Comparison of ENCODE assay signal across 19 cellular contexts in genomic region chr14:95406756-95407155, GRCh38.
A peak's percentile ranks its signal among the peaks of the same experiment; 100 is the strongest.
DNase-seq lines count a peak whose midpoint lies in the region; ATAC-seq and TF ChIP-seq lines count a peak whose summit lies in the region.
"Had no signal": no experiment of that assay in that cellular context is flagged by ENCODE, and none has a peak within 500 bp of the region (broad histone marks: within the 10 kb centered on the region; RNA-seq: fewer than 3 reads in every experiment).

No MANE protein-coding gene starts in this region.

- TF ChIP-seq EP300 in SK-N-SH (IDR thresholded peaks at IDR 0.05; ENCODE audit: borderline replicate concordance in 1 of 2, low read depth in 1 of 2, low read length in 1 of 2), result no peak

- peaks cover 10% of the 10 kb centered on the region for H3K36me3 Mint-ChIP-seq in memory B cell
- H3K36me3 Mint-ChIP-seq in T-helper 2 cell treated with Interferon-gamma antibody and Interleukin-4, amounts not matched to agents 5 μg/mL and 100 μg/mL, for 36 hours (ENCODE audit: low read depth), result peaks cover 4% of the 10 kb centered on the region

- no peak overlapping the region for H2AFZ ChIP-seq in SK-N-SH (ENCODE audit: low read depth)
- H2AFZ ChIP-seq: GM23248 had no signal

- no peak for ATAC-seq in SK-N-SH treated with all-trans-retinoic acid at 6 μM for 48 hours
- no peak for ATAC-seq in memory B cell (ENCODE audit: low read depth)
- ATAC-seq: A549 had no signal

- H3K27me3 ChIP-seq in SK-N-SH (ENCODE audit: insufficient read depth) (no peaks in the 10 kb centered on the region), spleen (replicated peaks in 1 of 7) (no peaks in the 10 kb centered on the region), uterus (no peaks in the 10 kb centered on the region)

- no peaks in the 10 kb centered on the region for H3K27me3 Mint-ChIP-seq in memory B cell
- no peaks in the 10 kb centered on the region for H3K27me3 Mint-ChIP-seq in T-helper 2 cell treated with Interferon-gamma antibody and Interleukin-4, amounts not matched to agents 5 μg/mL and 100 μg/mL, for 36 hours (ENCODE audit: low read depth)
- H3K27me3 Mint-ChIP-seq: CD4-positive, alpha-beta T cell had no signal

- DNase-seq in SK-N-SH (no peak), memory B cell (ENCODE audit: low spot score in 2 of 2) (no peak), spleen (peak; percentile 4), uterus (peak; percentile 34 to 62), HuH-7 (ENCODE audit: low spot score) (no peak), D341Med (ENCODE audit: low spot score) (no peak)
- DNase-seq in T-helper 2 cell treated with Interferon-gamma antibody and Interleukin-4, amounts not matched to agents 5 μg/mL and 100 μg/mL, for 36 hours (ENCODE audit: low spot score), result no peak
- DNase-seq: AML-193; Caco-2; CD4-positive, alpha-beta T cell; DMS153; DMS79; GDM1; GM23248; HCEC 1CT had no signal

- TF ChIP-seq CTCF in SK-N-SH (IDR thresholded peaks at IDR 0.05) (no peak), spleen (IDR thresholded peaks at IDR 0.05 in 8 of 11, conservative IDR thresholded peaks at IDR 0.05 in 3 of 11) (no peak), uterus (IDR thresholded peaks at IDR 0.05) (no peak)

- CTCF ChIA-PET in SK-N-SH (lab: Yijun Ruan, JAX), result interaction anchor here (0.6 to 1.4 kb wide), 3 partner anchors 36 to 87 kb away, joined by 3 to 5 read pairs (median 4); partner anchors contain the start of gene CLMN

- peak overlapping the region; percentile 35 for H3K27ac Mint-ChIP-seq in memory B cell
- H3K27ac Mint-ChIP-seq in T-helper 2 cell treated with Interferon-gamma antibody and Interleukin-4, amounts not matched to agents 5 μg/mL and 100 μg/mL, for 36 hours, result no peak overlapping the region
- H3K27ac Mint-ChIP-seq: CD4-positive, alpha-beta T cell had no signal

- intact Hi-C loops in spleen (cut with DNase I; ENCODE audit: low total_unique reads) (no loop called here), uterus (cut with DNase I; ENCODE audit: low total_unique reads) (no loop called here)

- H3K9me3 ChIP-seq in SK-N-SH, result no peaks in the 10 kb centered on the region
- H3K9me3 ChIP-seq in spleen, result no peaks in the 10 kb centered on the region
- no peaks in the 10 kb centered on the region for H3K9me3 ChIP-seq in uterus
- H3K9me3 ChIP-seq: A549, Caco-2 had no signal

- no peaks in the 10 kb centered on the region for H3K36me3 ChIP-seq in SK-N-SH (replicated peaks in 1 of 2; ENCODE audit: control insufficient read depth in 1 of 2, insufficient read depth in 2 of 2, low read length in 1 of 2)
- peaks cover 0 to 46% (median 2%) of the 10 kb centered on the region in 6 donors for H3K36me3 ChIP-seq in spleen
- H3K36me3 ChIP-seq in uterus, result no peaks in the 10 kb centered on the region

- no peak for TF ChIP-seq RAD21 in SK-N-SH (IDR thresholded peaks at IDR 0.05; ENCODE audit: low read length)

- H3F3A ChIP-seq in SK-N-SH (replicated peaks; ENCODE audit: insufficient read depth), result no peaks in the 10 kb centered on the region

- H3K4me1 Mint-ChIP-seq in memory B cell, result peaks cover 7% of the 10 kb centered on the region
- H3K4me1 Mint-ChIP-seq in T-helper 2 cell treated with Interferon-gamma antibody and Interleukin-4, amounts not matched to agents 5 μg/mL and 100 μg/mL, for 36 hours (ENCODE audit: low read depth), result no peaks in the 10 kb centered on the region

- H3K27ac ChIP-seq in SK-N-SH (ENCODE audit: low read depth in 2 of 2, low read length in 1 of 2) (peak overlapping the region in 1 of 2 experiments; percentile 80; a peak in 2 of 4 replicates), spleen (no peak overlapping the region), uterus (peak overlapping the region; percentile 11 to 31)
- H3K27ac ChIP-seq: 22Rv1, A549, C4-2B, GM23248 had no signal

- no peaks in the 10 kb centered on the region for H4K20me1 ChIP-seq in SK-N-SH (ENCODE audit: insufficient read depth)

- H3K4me3 Mint-ChIP-seq in memory B cell, result no peak overlapping the region
- H3K4me3 Mint-ChIP-seq in T-helper 2 cell treated with Interferon-gamma antibody and Interleukin-4, amounts not matched to agents 5 μg/mL and 100 μg/mL, for 36 hours, result no peak overlapping the region
- H3K4me3 Mint-ChIP-seq: CD4-positive, alpha-beta T cell had no signal

- H3K9me3 Mint-ChIP-seq in memory B cell, result no peaks in the 10 kb centered on the region
- no peaks in the 10 kb centered on the region for H3K9me3 Mint-ChIP-seq in T-helper 2 cell treated with Interferon-gamma antibody and Interleukin-4, amounts not matched to agents 5 μg/mL and 100 μg/mL, for 36 hours
- H3K9me3 Mint-ChIP-seq: CD4-positive, alpha-beta T cell had no signal

- TF ChIP-seq POLR2A in spleen (IDR thresholded peaks at IDR 0.05), result no peak
- no peak for TF ChIP-seq POLR2A in uterus (IDR thresholded peaks at IDR 0.05)

- H3K9me2 ChIP-seq in SK-N-SH, result no peaks in the 10 kb centered on the region

- WGBS in SK-N-SH (ENCODE audit: low lambda C conversion rate), result 60% methylated on average over 4 of the region's 4 CpGs
- 76 to 90% (median 80%) methylated on average over 4 of the region's 4 CpGs for whole genome bisulfite sequencing in spleen, 5 donors

- H3K4me3 ChIP-seq in SK-N-SH (ENCODE audit: low read depth in 2 of 2, low read length in 1 of 2) (no peak overlapping the region), spleen (no peak overlapping the region), uterus (no peak overlapping the region)
- H3K4me3 ChIP-seq: A549, GM23248 had no signal

- H3K79me2 ChIP-seq in SK-N-SH (ENCODE audit: insufficient read depth), result no peaks in the 10 kb centered on the region

- H3K4me1 ChIP-seq in SK-N-SH (ENCODE audit: control insufficient read depth in 1 of 2, insufficient read depth in 2 of 2, low read depth in 1 of 2, low read length in 1 of 2) (peaks cover 0 to 43% of the 10 kb centered on the region in 2 experiments; a peak in 2 of 4 replicates), spleen (peaks cover 0 to 4% (median 0%) of the 10 kb centered on the region in 6 donors), uterus (peaks cover 0 to 5% of the 10 kb centered on the region in 2 donors)
- H3K4me1 ChIP-seq: A549, Caco-2 had no signal

- POLR2A ChIA-PET in SK-N-SH (lab: Yijun Ruan, JAX), result no interaction called here

- H3K4me2 ChIP-seq in SK-N-SH, result no peak overlapping the region
- H3K4me2 ChIP-seq: A549 had no signal

- H3K9ac ChIP-seq in SK-N-SH, result no peak overlapping the region
- H3K9ac ChIP-seq: GM23248 had no signal

TF ChIP-seq in SK-N-SH treated with all-trans-retinoic acid at 6 μM for 48 hours, 23 proteins besides CTCF, POLR2A, EP300 and RAD21:
- TF ChIP-seq ARNTL (CRISPR knock-in tag; IDR thresholded peaks at IDR 0.05; ENCODE audit: borderline replicate concordance, low read depth) (no peak), TCF4 (CRISPR knock-in tag; IDR thresholded peaks at IDR 0.05; ENCODE audit: borderline replicate concordance) (no peak), ZNF70 (CRISPR knock-in tag; IDR thresholded peaks at IDR 0.05) (no peak)
- TF ChIP-seq, protein P1, sequence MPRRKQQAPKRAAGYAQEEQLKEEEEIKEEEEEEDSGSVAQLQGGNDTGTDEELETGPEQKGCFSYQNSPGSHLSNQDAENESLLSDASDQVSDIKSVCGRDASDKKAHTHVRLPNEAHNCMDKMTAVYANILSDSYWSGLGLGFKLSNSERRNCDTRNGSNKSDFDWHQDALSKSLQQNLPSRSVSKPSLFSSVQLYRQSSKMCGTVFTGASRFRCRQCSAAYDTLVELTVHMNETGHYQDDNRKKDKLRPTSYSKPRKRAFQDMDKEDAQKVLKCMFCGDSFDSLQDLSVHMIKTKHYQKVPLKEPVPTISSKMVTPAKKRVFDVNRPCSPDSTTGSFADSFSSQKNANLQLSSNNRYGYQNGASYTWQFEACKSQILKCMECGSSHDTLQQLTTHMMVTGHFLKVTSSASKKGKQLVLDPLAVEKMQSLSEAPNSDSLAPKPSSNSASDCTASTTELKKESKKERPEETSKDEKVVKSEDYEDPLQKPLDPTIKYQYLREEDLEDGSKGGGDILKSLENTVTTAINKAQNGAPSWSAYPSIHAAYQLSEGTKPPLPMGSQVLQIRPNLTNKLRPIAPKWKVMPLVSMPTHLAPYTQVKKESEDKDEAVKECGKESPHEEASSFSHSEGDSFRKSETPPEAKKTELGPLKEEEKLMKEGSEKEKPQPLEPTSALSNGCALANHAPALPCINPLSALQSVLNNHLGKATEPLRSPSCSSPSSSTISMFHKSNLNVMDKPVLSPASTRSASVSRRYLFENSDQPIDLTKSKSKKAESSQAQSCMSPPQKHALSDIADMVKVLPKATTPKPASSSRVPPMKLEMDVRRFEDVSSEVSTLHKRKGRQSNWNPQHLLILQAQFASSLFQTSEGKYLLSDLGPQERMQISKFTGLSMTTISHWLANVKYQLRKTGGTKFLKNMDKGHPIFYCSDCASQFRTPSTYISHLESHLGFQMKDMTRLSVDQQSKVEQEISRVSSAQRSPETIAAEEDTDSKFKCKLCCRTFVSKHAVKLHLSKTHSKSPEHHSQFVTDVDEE (CRISPR knock-in tag; IDR thresholded peaks at IDR 0.05), result peak; percentile 64

TF ChIP-seq in SK-N-SH, 30 proteins besides CTCF, POLR2A, EP300 and RAD21 (continues in another document):
- no peak for TF ChIP-seq FOXM1 (IDR thresholded peaks at IDR 0.05; ENCODE audit: low read depth)
- no peak for TF ChIP-seq MXI1 (IDR thresholded peaks at IDR 0.05; ENCODE audit: low read depth, low read length)
- TF ChIP-seq CHD2 (IDR thresholded peaks at IDR 0.05; ENCODE audit: low read length, partially characterized antibody), result no peak
- no peak for TF ChIP-seq YY1 (IDR thresholded peaks at IDR 0.05; ENCODE audit: low read depth)
- no peak for TF ChIP-seq TCF12 (IDR thresholded peaks at IDR 0.05)
- TF ChIP-seq GATA2 (CRISPR knock-in tag; IDR thresholded peaks at IDR 0.05), result no peak
- TF ChIP-seq EZH2phosphoT487 (IDR thresholded peaks at IDR 0.05; ENCODE audit: borderline replicate concordance, low read depth), result no peak
- TF ChIP-seq GABPA (IDR thresholded peaks at IDR 0.05; ENCODE audit: low read depth), result no peak
- no peak for TF ChIP-seq NRF1 (IDR thresholded peaks at IDR 0.05; ENCODE audit: low read depth, low read length)
- no peak for TF ChIP-seq MEF2A (IDR thresholded peaks at IDR 0.05; ENCODE audit: borderline replicate concordance, low read depth)
- no peak for TF ChIP-seq RXRA (IDR thresholded peaks at IDR 0.05; ENCODE audit: borderline replicate concordance, low read depth)

Comparison
In these comparisons a context has a peak if more than half of its experiments do, and no peak if none do; other contexts are left out.
1. DNase-seq: peak in spleen (single experiment) and uterus (2 of 2); none in SK-N-SH (single experiment), memory B cell (0 of 2), T-helper 2 cell treated with Interferon-gamma antibody and Interleukin-4, amounts not matched to agents 5 μg/mL and 100 μg/mL, for 36 hours (single experiment), HuH-7 (single experiment) and D341Med (single experiment).
2. H3K27ac ChIP-seq: peak in uterus (2 of 2); none in spleen (0 of 8).